In genomic region chr1:103576065-103576464, GRCh38 we compare ENCODE assay signal across 21 cellular contexts. TPM values are rescaled to one million over a fixed set of nuclear protein-coding genes. Genes with fewer than 3 reads are reported as not detected.
DNase-seq lines count a peak whose midpoint lies in the region; ATAC-seq and TF ChIP-seq lines count a peak whose summit lies in the region.
"Had no signal": no experiment of that assay in that cellular context is flagged by ENCODE, and none has a peak within 500 bp of the region (broad histone marks: within the 10 kb centered on the region; RNA-seq: fewer than 3 reads in every experiment).

No MANE protein-coding gene starts in this region.

- peaks cover under 1% of the 10 kb centered on the region for H3K4me1 ChIP-seq in body of pancreas
- H3K4me1 ChIP-seq in heart right ventricle: no peaks in the 10 kb centered on the region
- H3K4me1 ChIP-seq: left ventricle myocardium inferior, parathyroid adenoma, testis had no signal

- TF ChIP-seq CTCF in GM20000 (IDR thresholded peaks at IDR 0.05; ENCODE audit: extremely low read depth, missing control alignments) (no peak), body of pancreas (IDR thresholded peaks at IDR 0.05) (no peak), heart right ventricle (IDR thresholded peaks at IDR 0.05) (no peak)

- ATAC-seq in GM18498 (IDR thresholded peaks at IDR 0.05; ENCODE audit: unreplicated experiment) (peak; percentile 65), body of pancreas (no peak), HG02970 (IDR thresholded peaks at IDR 0.05; ENCODE audit: low FRiP score, unreplicated experiment) (no peak), heart right ventricle (no peak)
- ATAC-seq: activated CD8-positive, alpha-beta memory T cell treated with anti-CD3 and anti-CD28 coated beads, Interleukin-2, amount 10 ng/mL, durations not matched to agents 7 days and 5 days; Right ventricle myocardium inferior; sciatic nerve had no signal

- H3K9me3 ChIP-seq in body of pancreas (no peaks in the 10 kb centered on the region), heart right ventricle (no peaks in the 10 kb centered on the region)
- H3K9me3 ChIP-seq: left ventricle myocardium inferior, testis had no signal

- no peaks in the 10 kb centered on the region for H3K36me3 ChIP-seq in body of pancreas (replicated peaks in 1 of 2; ENCODE audit: insufficient read depth in 1 of 2, low read depth in 2 of 2)
- H3K36me3 ChIP-seq in heart right ventricle: peaks cover 0 to 62% (median 0%) of the 10 kb centered on the region in 9 donors

- H3K27me3 ChIP-seq in body of pancreas (no peaks in the 10 kb centered on the region), heart right ventricle (no peaks in the 10 kb centered on the region)
- H3K27me3 ChIP-seq: testis had no signal

- DNase-seq in GM20000 (ENCODE audit: low spot score) (peak; percentile 6), Kasumi-1 (lab: John Stamatoyannopoulos, UW) (peak; percentile 14 to 21), body of pancreas (no peak), iPS-NIHi7 (ENCODE audit: extremely low spot score) (no peak), heart right ventricle (no peak)
- DNase-seq: activated CD8-positive, alpha-beta memory T cell treated with anti-CD3 and anti-CD28 coated beads, Interleukin-2, amount 10 ng/mL, durations not matched to agents 7 days and 5 days; head of caudate nucleus; left ventricle myocardium inferior; NCI-H1417 treated with DMSO at 0.1 percent for 48 hours; NCI-H2171; NCI-H526; nephron progenitor cell; testis had no signal

- H3K27ac ChIP-seq in body of pancreas (peak overlapping the region in 3 of 4 donors; percentile 61 to 79 (median 72)), heart right ventricle (no peak overlapping the region)
- H3K27ac ChIP-seq: left ventricle myocardium inferior, parathyroid adenoma, testis had no signal

- intact Hi-C loops in body of pancreas (cut with DNase I): no loop called here
- intact Hi-C loops in heart right ventricle (cut with DNase I): no loop called here

- TF ChIP-seq POLR2A in body of pancreas (IDR thresholded peaks at IDR 0.05): no peak

- peak overlapping the region in 1 of 2 donors; percentile 10 for H3K4me3 ChIP-seq in body of pancreas
- no peak overlapping the region for H3K4me3 ChIP-seq in heart right ventricle
- H3K4me3 ChIP-seq: left ventricle myocardium inferior, testis had no signal

RNA-seq across cellular contexts. Expression of gene AMY2B, which starts 4.7 kb away (rescaled TPM):
- 1,000 to 10,000 TPM in 1 of 2 donors, 100 to 1,000 TPM in 1; 894 to 1,483 TPM for total RNA-seq in body of pancreas
- total RNA-seq in heart right ventricle: 10 to 100 TPM; 13.0 to 43.5 (median 28.0) TPM
- 100 to 1,000 TPM in 1 of 2 donors, 1 to 10 TPM in 1; 5.9 to 101 TPM for polyA plus RNA-seq in heart right ventricle

RNA-seq across cellular contexts. Expression of gene AMY2A, which starts 41.2 kb away (rescaled TPM):
- total RNA-seq in body of pancreas (over 10,000 TPM in 1 of 2 donors, 1,000 to 10,000 TPM in 1; 4,537 to 10,829 TPM), heart right ventricle (1 to 10 TPM in 2 of 10 donors, under 1 TPM in 5, not detected in 3; 0.56 to 1.4 (median 0.81) TPM)
- not detected for polyA plus RNA-seq in heart right ventricle
- total RNA-seq: activated CD8-positive, alpha-beta memory T cell treated with anti-CD3 and anti-CD28 coated beads, Interleukin-2, amount 10 ng/mL, durations not matched to agents 7 days and 5 days; G401; left ventricle myocardium inferior; OCI-LY7; Right ventricle myocardium inferior had no signal
- polyA plus RNA-seq: AG04450 had no signal

RNA-seq across cellular contexts. Expression of gene RNPC3, which starts 50.6 kb away (rescaled TPM):
- total RNA-seq in body of pancreas: 10 to 100 TPM; 42.3 to 74.2 TPM
- total RNA-seq in heart right ventricle: 10 to 100 TPM; 13.1 to 27.2 (median 22.6) TPM
- polyA plus RNA-seq in heart right ventricle: 1 to 10 TPM; 8.0 to 9.1 TPM

Comparison
In these comparisons a context has a peak if more than half of its experiments do, and no peak if none do; other contexts are left out.
1. DNase-seq: peak in GM20000 (single experiment) and Kasumi-1 (2 of 2); none in body of pancreas (0 of 4), iPS-NIHi7 (single experiment) and heart right ventricle (0 of 2).
2. H3K27ac ChIP-seq: peak in body of pancreas (3 of 4); none in heart right ventricle (0 of 10).
3. RNA of gene AMY2B, which starts 4.7 kb away (total RNA-seq): 894 to 1,483 TPM in body of pancreas; 13.0 to 43.5 TPM in heart right ventricle; every median in the first group is over 10 times any median in the second.
4. RNA of gene AMY2A, which starts 41.2 kb away (total RNA-seq): 4,537 to 10,829 TPM in body of pancreas; 0.56 to 1.4 TPM in heart right ventricle; every median in the first group is over 1,000 times any median in the second.